In the genomic region with DNA sequence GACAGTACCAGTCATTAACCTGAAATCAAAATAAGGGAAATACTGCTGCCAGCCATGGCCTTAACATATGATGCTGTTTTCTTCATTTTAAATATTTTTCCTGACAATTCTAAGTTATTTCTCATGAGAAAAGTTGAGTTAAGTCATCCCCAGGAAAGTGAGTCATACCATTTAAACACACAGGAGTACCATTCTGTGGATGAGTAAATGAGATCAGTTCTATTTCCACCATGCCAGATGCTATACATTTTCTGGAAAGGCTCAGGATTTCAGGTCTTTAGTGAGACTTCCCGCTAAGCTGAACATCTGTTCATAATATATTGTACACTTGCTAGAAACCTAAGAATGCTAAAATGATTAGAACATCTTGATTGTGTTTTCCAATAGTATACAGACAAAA, we compare ENCODE assay signal across 25 cellular contexts.
A peak's percentile ranks its signal among the peaks of the same experiment; 100 is the strongest.
DNase-seq lines count a peak whose midpoint lies in the region; ATAC-seq lines count a peak whose summit lies in the region.
"Had no signal": no experiment of that assay in that cellular context is flagged by ENCODE, and none has a peak within 500 bp of the region (broad histone marks: within the 10 kb centered on the region; RNA-seq: fewer than 3 reads in every experiment).

No MANE protein-coding gene starts in this region.

- ATAC-seq in GM21529 (IDR thresholded peaks at IDR 0.05; ENCODE audit: unreplicated experiment) = no peak
- ATAC-seq: activated CD4-positive, CD25-positive, alpha-beta regulatory T cell treated with anti-CD3 and anti-CD28 coated beads, Interleukin-2, amount 50 U/mL, for 24 hours; GM23338; natural killer cell treated with Interleukin-12 subunit alpha and Interleukin-12 subunit beta and Interleukin-15 and Interleukin-18, amount 100 ng/mL, for 72 hours; right lobe of liver; stimulated activated effector memory CD8-positive, alpha-beta T cell treated with anti-CD3 and anti-CD28 coated beads, Interleukin-12 subunit alpha, Interleukin-12 subunit beta, amount 100 ng/mL, for 72 hours had no signal

- DNase-seq in NCI-H1694 treated with DMSO at 0.1 percent for 48 hours (lab: John Stamatoyannopoulos, UW) = peak; percentile 70
- DNase-seq in RKO (ENCODE audit: low spot score) = peak; percentile 65
- DNase-seq in fibroblast of the conjunctiva (ENCODE audit: low read depth) = peak; percentile 16
- DNase-seq in activated CD4-positive, CD25-positive, alpha-beta regulatory T cell treated with anti-CD3 and anti-CD28 coated beads, Interleukin-2, amount 50 U/mL, for 72 hours = no peak
- no peak for DNase-seq in NCI-H1417 (lab: John Stamatoyannopoulos, UW)
- no peak for DNase-seq in amygdala (lab: John Stamatoyannopoulos, UW)
- DNase-seq: activated CD4-positive, alpha-beta memory T cell treated with anti-CD3 and anti-CD28 coated beads for 36 hours; activated CD8-positive, alpha-beta memory T cell treated with anti-CD3 and anti-CD28 coated beads, Interleukin-2, amount 50 U/mL, for 4 hours; aorta; central memory CD4-positive, alpha-beta T cell; dermis blood vessel endothelial cell; HFFc6; kidney; midbrain; MV-4-11; NCI-H146; NCI-H526 treated with DMSO at 0.1 percent for 48 hours; right lobe of liver; stimulated activated CD4-positive, alpha-beta T cell treated with anti-CD3 and anti-CD28 coated beads, Interleukin-4, amount 100 ng/mL, for 24 hours; upper lobe of left lung had no signal

Comparison
In these comparisons a context has a peak if more than half of its experiments do, and no peak if none do; other contexts are left out.
1. DNase-seq: peak in NCI-H1694 treated with DMSO at 0.1 percent for 48 hours (single experiment), RKO (single experiment) and fibroblast of the conjunctiva (single experiment); none in activated CD4-positive, CD25-positive, alpha-beta regulatory T cell treated with anti-CD3 and anti-CD28 coated beads, Interleukin-2, amount 50 U/mL, for 72 hours (single experiment), NCI-H1417 (0 of 3) and amygdala (0 of 56).